ENCODE assay signal across 8 cellular contexts in the genomic region with DNA sequence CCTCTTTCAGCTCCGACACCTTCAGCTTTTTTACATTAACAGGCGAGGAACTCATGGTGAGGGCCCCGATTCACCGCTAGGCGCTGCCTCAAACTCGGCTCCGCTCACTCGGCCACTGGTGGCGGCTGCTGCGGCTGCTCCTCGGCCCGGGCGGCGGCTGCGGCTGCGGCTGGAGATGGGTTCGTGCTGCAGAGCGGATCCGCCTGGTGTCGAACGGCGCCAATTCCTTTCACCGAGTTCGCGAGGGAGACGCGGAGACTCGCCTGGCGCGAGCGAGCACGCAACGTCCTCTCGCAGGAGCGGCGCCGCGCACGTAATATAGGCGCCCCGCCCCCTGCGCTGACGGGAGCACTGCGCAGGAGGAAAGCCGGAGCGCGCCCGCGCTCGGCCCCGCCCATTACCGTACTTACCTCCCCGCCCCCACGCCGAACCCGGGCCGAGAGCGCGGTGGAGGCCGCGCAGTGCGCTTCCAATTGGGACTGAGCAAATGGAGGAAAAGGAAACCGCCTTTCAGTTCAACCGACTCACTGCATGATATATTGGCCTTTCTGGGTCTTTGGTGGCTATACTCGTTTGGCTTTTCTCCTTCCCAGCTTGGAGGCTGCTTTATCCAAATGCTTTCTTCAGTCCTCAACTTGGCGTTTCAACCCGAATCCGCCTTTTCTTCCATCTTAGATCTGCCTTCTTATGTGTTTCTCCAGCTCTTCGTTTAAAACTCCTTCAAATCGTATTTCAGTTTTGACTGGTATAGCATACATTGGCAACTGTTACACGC. TPM values are rescaled to one million over a fixed set of nuclear protein-coding genes. Genes with fewer than 3 reads are reported as not detected.
DNase-seq lines count a peak whose midpoint lies in the region; ATAC-seq and TF ChIP-seq lines count a peak whose summit lies in the region.

A gene (minus strand): TSS at position 291 of the 775 bp plus-strand sequence. CDS start 236 bp downstream, at position 55.

- DNase-seq in BJ (ENCODE audit: low read depth): peak; percentile 73
- peak; percentile 78 for DNase-seq in GM19238 (ENCODE audit: insufficient read length, low spot score)
- peak; percentile 81 to 94 for DNase-seq in NCI-H524 (lab: John Stamatoyannopoulos, UW)
- peak; percentile 98 for DNase-seq in activated CD4-positive, alpha-beta T cell treated with anti-CD3 and anti-CD28 coated beads for 36 hours
- peak; percentile 99 for DNase-seq in choroid plexus epithelial cell (ENCODE audit: low read depth)
- DNase-seq in kidney glomerular epithelial cell (lab: John Stamatoyannopoulos, UW): peak; percentile 88
- DNase-seq in stimulated activated CD4-positive, alpha-beta T cell treated with anti-CD3 and anti-CD28 coated beads, Interleukin-1b, Interleukin-23, amount 100 ng/mL, for 1 hour (ENCODE audit: low read depth in 2 of 2): peak; percentile 91 to 93

- H3K36me3 Mint-ChIP-seq in activated CD4-positive, alpha-beta T cell treated with anti-CD3 and anti-CD28 coated beads for 36 hours (ENCODE audit: low read depth): peaks cover 41% of the 10 kb centered on the region

- TF ChIP-seq CTCF in BJ (IDR thresholded peaks at IDR 0.05; ENCODE audit: insufficient read depth, low read depth, low read length) (peak; percentile 38), choroid plexus epithelial cell (conservative IDR thresholded peaks at IDR 0.05; ENCODE audit: low read depth, low read length) (peak; percentile 42)

- CTCF ChIA-PET in BJ (lab: Yijun Ruan, JAX): interaction anchor here (0.6 to 0.8 kb wide), 2 partner anchors 50 to 178 kb away, joined by 3 read pairs; no protein-coding TSS in a partner anchor
- CTCF ChIA-PET in activated CD4-positive, alpha-beta T cell treated with anti-CD3 and anti-CD28 coated beads for 36 hours (lab: Charles Lee): interaction anchor here (0.5 to 5.5 kb wide), 11 partner anchors 25 to 182 kb away, joined by 3 to 29 read pairs (median 5); a partner anchor contains a TSS

- intact Hi-C loops in activated CD4-positive, alpha-beta T cell treated with anti-CD3 and anti-CD28 coated beads for 36 hours (cut with DNase I, micrococcal nuclease): loop anchor here (1.0 to 10.0 kb wide), 12 partner anchors 29 to 1610 kb away; a partner anchor contains a TSS

- H3K27me3 Mint-ChIP-seq in activated CD4-positive, alpha-beta T cell treated with anti-CD3 and anti-CD28 coated beads for 36 hours: no peaks in the 10 kb centered on the region

- no peaks in the 10 kb centered on the region for H3K9me3 Mint-ChIP-seq in activated CD4-positive, alpha-beta T cell treated with anti-CD3 and anti-CD28 coated beads for 36 hours (ENCODE audit: low read depth)

- peaks cover 3% of the 10 kb centered on the region; the same call in 1 of the 2 replicates for H3K36me3 ChIP-seq in BJ (ENCODE audit: control insufficient read depth, insufficient read depth, low read length)

- peak within 1 kb of the TSS; percentile 99 for H3K27ac Mint-ChIP-seq in activated CD4-positive, alpha-beta T cell treated with anti-CD3 and anti-CD28 coated beads for 36 hours

- peak within 1 kb of the TSS; percentile 100 for H3K4me3 Mint-ChIP-seq in activated CD4-positive, alpha-beta T cell treated with anti-CD3 and anti-CD28 coated beads for 36 hours

- H3K27me3 ChIP-seq in BJ (ENCODE audit: control insufficient read depth, insufficient read depth, low read length): no peaks in the 10 kb centered on the region

- H3K4me1 Mint-ChIP-seq in activated CD4-positive, alpha-beta T cell treated with anti-CD3 and anti-CD28 coated beads for 36 hours: peaks cover 33% of the 10 kb centered on the region

- peak within 1 kb of the TSS; percentile 63 for H3K4me3 ChIP-seq in BJ (ENCODE audit: low read depth, low read length)
- H3K4me3 ChIP-seq in choroid plexus epithelial cell (ENCODE audit: low read depth, low read length): peak within 1 kb of the TSS; percentile 78

- POLR2A ChIA-PET in BJ (lab: Charles Lee): no interaction called here
- POLR2A ChIA-PET in activated CD4-positive, alpha-beta T cell treated with anti-CD3 and anti-CD28 coated beads for 36 hours (lab: Charles Lee): interaction anchor here (0.5 to 6.5 kb wide), 6 partner anchors 28 to 107 kb away, joined by 3 to 74 read pairs (median 8); a partner anchor contains a TSS

- peak; percentile 65 for ATAC-seq in HG03442 (IDR thresholded peaks at IDR 0.05; ENCODE audit: unreplicated experiment)
- ATAC-seq in activated CD4-positive, alpha-beta T cell treated with anti-CD3 and anti-CD28 coated beads for 36 hours: peak; percentile 72

RNA-seq across cellular contexts. Expression of the gene that starts here (rescaled TPM):
- polyA plus RNA-seq in BJ (2011; rRNA removed): 72.8 and 156 TPM in 2 replicates
- 146 and 152 TPM in 2 replicates for polyA minus RNA-seq in BJ (2011; rRNA and poly(A)+ RNA removed)
- total RNA-seq in activated CD4-positive, alpha-beta T cell treated with anti-CD3 and anti-CD28 coated beads for 36 hours: 100 to 1,000 TPM; 521 to 532 TPM

Comparison
In these comparisons a context has a peak if more than half of its experiments do, and no peak if none do; other contexts are left out.
1. Peak in every context shown above with its lines: DNase-seq, ATAC-seq and H3K4me3 ChIP-seq.